In genomic region chr6:157143171-157143884, GRCh38 we compare ENCODE assay signal across 1 cellular context.
TF ChIP-seq lines count a peak whose summit lies in the region.

No MANE protein-coding gene starts in this region.

TF ChIP-seq in IMR-90, 13 proteins besides CTCF, POLR2A, EP300 and RAD21 (continued from another document):
- TF ChIP-seq MAZ (IDR thresholded peaks at IDR 0.05; ENCODE audit: borderline replicate concordance, low read depth, low read length): 0 out of 2 replicates have a peak, but pooled peaks have one; percentile 59
- TF ChIP-seq MXI1 (IDR thresholded peaks at IDR 0.05; ENCODE audit: borderline replicate concordance, low read depth, low read length): no peak
- TF ChIP-seq MAFK (IDR thresholded peaks at IDR 0.05; ENCODE audit: low read depth, low read length): peak; percentile 39; the same call in 1 of the 2 replicates
- no peak for TF ChIP-seq USF2 (IDR thresholded peaks at IDR 0.05; ENCODE audit: low read depth, low read length)
- TF ChIP-seq CEBPB (IDR thresholded peaks at IDR 0.05; ENCODE audit: low read depth, low read length): no peak; the same call in 1 of the 2 replicates
- TF ChIP-seq CHD1 (IDR thresholded peaks at IDR 0.05; ENCODE audit: low read depth, low read length): no peak
- no peak for TF ChIP-seq RFX5 (IDR thresholded peaks at IDR 0.05; ENCODE audit: low read depth, low read length)
- peak; percentile 82 for TF ChIP-seq BHLHE40 (IDR thresholded peaks at IDR 0.05; ENCODE audit: low read depth, low read length)
